In the genomic region with DNA sequence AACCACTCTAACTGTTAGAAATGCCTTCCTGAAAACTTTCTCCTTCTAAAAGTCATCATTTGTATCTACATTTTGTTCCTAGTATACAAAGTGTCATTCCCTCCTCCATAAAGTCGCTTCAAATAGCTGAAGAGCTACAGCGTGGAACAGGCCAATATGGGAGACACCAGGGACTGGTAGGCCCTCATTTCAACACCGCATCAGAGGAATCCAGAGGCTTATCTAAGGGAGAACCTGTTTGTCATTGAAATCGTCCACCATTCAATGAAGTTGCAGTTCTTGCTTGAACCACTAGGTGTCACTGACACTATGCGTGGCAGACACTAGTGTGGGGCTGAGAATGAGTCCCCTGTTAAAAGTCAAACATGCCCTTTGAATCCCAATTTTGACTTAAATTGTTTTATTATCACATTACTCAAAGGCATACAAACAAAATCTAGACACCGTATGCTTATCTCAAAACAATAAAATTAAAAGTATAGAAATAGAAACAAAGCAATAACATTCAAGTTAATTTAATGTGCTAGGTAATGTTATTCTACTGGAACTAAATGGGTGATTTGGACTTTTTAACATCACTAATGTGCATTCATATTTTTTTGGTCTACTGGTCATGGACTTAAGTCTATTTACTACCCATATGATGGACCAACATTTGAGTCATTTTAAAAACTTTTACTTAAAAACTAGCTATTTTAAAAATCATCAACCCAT, we compare ENCODE assay signal across 8 cellular contexts.
DNase-seq lines count a peak whose midpoint lies in the region; ATAC-seq, FAIRE-seq and TF ChIP-seq lines count a peak whose summit lies in the region.

No MANE protein-coding gene starts in this region.

- in situ Hi-C loops in K562 (cut with MboI), result loop anchor here (5.0 kb wide), 2 partner anchors 53 to 173 kb away; no protein-coding TSS in a partner anchor

- intact Hi-C loops in K562 (cut with micrococcal nuclease), result loop anchor here (1.0 to 5.0 kb wide), 2 partner anchors 58 to 119 kb away; no protein-coding TSS in a partner anchor

- ATAC-seq in HG03175 (IDR thresholded peaks at IDR 0.05; ENCODE audit: unreplicated experiment) (peak; percentile 52), K562 (peak; percentile 80), HG03139 (IDR thresholded peaks at IDR 0.05; ENCODE audit: unreplicated experiment) (no peak)

- H2AFZ ChIP-seq in K562 (ENCODE audit: low read depth, low read length) (peak overlapping the region; percentile 84), smooth muscle cell (ENCODE audit: low read depth) (no peak overlapping the region)

- peaks cover 13 to 54% of the 10 kb centered on the region in 2 experiments; a peak in 4 of 5 replicates for H3K4me1 ChIP-seq in K562 (replicated peaks in 1 of 2; ENCODE audit: control insufficient read depth in 2 of 2, insufficient read depth in 2 of 2, low read length in 2 of 2)
- H3K4me1 ChIP-seq in smooth muscle cell (ENCODE audit: low read depth), result no peaks in the 10 kb centered on the region

- TF ChIP-seq CTCF in K562 (IDR thresholded peaks at IDR 0.05 in 2 of 3, conservative IDR thresholded peaks at IDR 0.05 in 1 of 3; ENCODE audit: insufficient read depth in 2 of 3, low read depth in 1 of 3, low read length in 3 of 3) (peak; percentile 80 to 86 (median 85)), smooth muscle cell (IDR thresholded peaks at IDR 0.05; ENCODE audit: borderline replicate concordance, insufficient read depth, poor library complexity, severe bottlenecking) (peak; percentile 87)

- H3K9me3 ChIP-seq in K562 (replicated peaks; ENCODE audit: control insufficient read depth, insufficient read depth, low read depth, low read length) (no peaks in the 10 kb centered on the region), smooth muscle cell (replicated peaks; ENCODE audit: low read depth) (no peaks in the 10 kb centered on the region)

- no peaks in the 10 kb centered on the region for H3K79me2 ChIP-seq in K562 (ENCODE audit: control insufficient read depth, insufficient read depth, low read length)
- no peaks in the 10 kb centered on the region for H3K79me2 ChIP-seq in smooth muscle cell (ENCODE audit: low read depth)

- TF ChIP-seq RAD21 in K562 (CRISPR knock-in tag; conservative IDR thresholded peaks at IDR 0.05 in 1 of 2, IDR thresholded peaks at IDR 0.05 in 1 of 2), result peak; percentile 84 to 88

- H3K4me2 ChIP-seq in K562 (ENCODE audit: insufficient read depth, low read length), result no peak overlapping the region
- H3K4me2 ChIP-seq in smooth muscle cell, result no peak overlapping the region

- H3K4me3 ChIP-seq in K562, result no peak overlapping the region
- H3K4me3 ChIP-seq in smooth muscle cell, result no peak overlapping the region

- WGBS in K562 (ENCODE audit: insufficient coverage, low coverage, missing lambda C conversion rate), result 0% methylated on average over 6 of the region's 6 CpGs
- WGBS in smooth muscle cell (ENCODE audit: low lambda C conversion rate), result 5% methylated on average over 6 of the region's 6 CpGs

- TF ChIP-seq EP300 in K562 (IDR thresholded peaks at IDR 0.05; ENCODE audit: low read length), result no peak

- POLR2A ChIA-PET in K562 (lab: Yijun Ruan, JAX), result interaction anchor here (0.7 kb wide), 1 partner anchor 59 kb away, joined by 3 read pairs; no protein-coding TSS in a partner anchor

- DNase-seq in NCI-H187 (lab: John Stamatoyannopoulos, UW), result peak; percentile 22 to 74
- DNase-seq in NCI-H187 treated with DMSO at 0.1 percent for 48 hours (lab: John Stamatoyannopoulos, UW), result no peak
- DNase-seq in OCI-M1 (lab: John Stamatoyannopoulos, UW), result peak; percentile 96
- DNase-seq in K562 (ENCODE audit: extremely low read depth in 1 of 4, low spot score in 3 of 4), result peak; percentile 61 to 88 (median 66)
- DNase-seq in iPS DF 19.7 (ENCODE audit: low read depth, low spot score), result peak; percentile 56
- DNase-seq in smooth muscle cell (lab: John Stamatoyannopoulos, UW; ENCODE audit: unreplicated experiment), result no peak

- H3K27me3 ChIP-seq in K562 (ENCODE audit: control insufficient read depth in 2 of 2, insufficient read depth in 2 of 2, low read length in 2 of 2) (no peaks in the 10 kb centered on the region), smooth muscle cell (ENCODE audit: low read depth) (no peaks in the 10 kb centered on the region)

- H4K20me1 ChIP-seq in K562 (replicated peaks; ENCODE audit: control insufficient read depth, insufficient read depth, low read length) (no peaks in the 10 kb centered on the region), smooth muscle cell (ENCODE audit: low read depth) (no peaks in the 10 kb centered on the region)

- H3K9me1 ChIP-seq in K562 (ENCODE audit: control insufficient read depth, insufficient read depth, low read length), result no peaks in the 10 kb centered on the region

- H3K36me3 ChIP-seq in K562 (ENCODE audit: control insufficient read depth, insufficient read depth, low read length), result no peaks in the 10 kb centered on the region
- no peaks in the 10 kb centered on the region for H3K36me3 ChIP-seq in smooth muscle cell (ENCODE audit: low read depth)

- H3K9ac ChIP-seq in K562 (ENCODE audit: insufficient read depth in 1 of 2, low read depth in 2 of 2, low read length in 2 of 2), result no peak overlapping the region
- no peak overlapping the region for H3K9ac ChIP-seq in smooth muscle cell (ENCODE audit: low read depth)

- BruUV-seq in K562 (replicated peaks; lab: Mats Ljungman, UMichigan), result no TSS peak

- peak; percentile 96 for FAIRE-seq in K562 (lab: Jason Lieb, UNC)

- H3K27ac ChIP-seq in K562 (ENCODE audit: extremely low read depth, low read depth, low read length) (peak overlapping the region; percentile 13; the same call in 1 of the 3 replicates), smooth muscle cell (ENCODE audit: low read depth) (no peak overlapping the region)

- TF ChIP-seq POLR2A in K562 (conservative IDR thresholded peaks at IDR 0.05), result no peak

- CTCF ChIA-PET in K562 (lab: Yijun Ruan, JAX; ENCODE audit: low intra/inter-chr PET ratio), result interaction anchor here (0.7 to 2.1 kb wide), 3 partner anchors 12 to 173 kb away, joined by 3 to 13 read pairs (median 4); no protein-coding TSS in a partner anchor

- H3F3A ChIP-seq in smooth muscle cell (ENCODE audit: low read depth), result no peaks in the 10 kb centered on the region

TF ChIP-seq in K562, 482 proteins besides CTCF, POLR2A, EP300 and RAD21 (continues in another document):
- TF ChIP-seq KLF1 (tag; IDR thresholded peaks at IDR 0.05) (no peak), ZNF23 (CRISPR knock-in tag; IDR thresholded peaks at IDR 0.05) (no peak), ZBED1 (IDR thresholded peaks at IDR 0.05) (no peak), GATA2 (CRISPR knock-in tag; IDR thresholded peaks at IDR 0.05) (peak; percentile 59), YY1 (IDR thresholded peaks at IDR 0.05; ENCODE audit: borderline replicate concordance in 1 of 3, control insufficient read depth in 1 of 3, extremely low read depth in 1 of 3, insufficient read depth in 3 of 3, insufficient read length in 1 of 3, insufficient replicate concordance in 2 of 3, low read depth in 1 of 3, low read length in 2 of 3) (peak in 1 of 3 experiments; percentile 60), CBFA2T2 (conservative IDR thresholded peaks at IDR 0.05) (peak; percentile 40; the same call in 1 of the 2 replicates), SMAD4 (CRISPR knock-in tag; conservative IDR thresholded peaks at IDR 0.05) (0 out of 2 replicates have a peak, but pooled peaks have one; percentile 37), TAL1 (IDR thresholded peaks at IDR 0.05) (peak; percentile 46; the same call in 1 of the 2 replicates), FOXJ2 (tag; IDR thresholded peaks at IDR 0.05) (no peak), TEAD4 (IDR thresholded peaks at IDR 0.05; ENCODE audit: low read length) (peak; percentile 66; the same call in 1 of the 2 replicates), TEAD4 (CRISPR knock-in tag; IDR thresholded peaks at IDR 0.05; ENCODE audit: borderline replicate concordance) (no peak), CCAR2 (IDR thresholded peaks at IDR 0.05; ENCODE audit: low read depth, low read length) (no peak), L3MBTL2 (IDR thresholded peaks at IDR 0.05) (peak; percentile 29; the same call in 1 of the 2 replicates)
- TF ChIP-seq, protein P1, sequence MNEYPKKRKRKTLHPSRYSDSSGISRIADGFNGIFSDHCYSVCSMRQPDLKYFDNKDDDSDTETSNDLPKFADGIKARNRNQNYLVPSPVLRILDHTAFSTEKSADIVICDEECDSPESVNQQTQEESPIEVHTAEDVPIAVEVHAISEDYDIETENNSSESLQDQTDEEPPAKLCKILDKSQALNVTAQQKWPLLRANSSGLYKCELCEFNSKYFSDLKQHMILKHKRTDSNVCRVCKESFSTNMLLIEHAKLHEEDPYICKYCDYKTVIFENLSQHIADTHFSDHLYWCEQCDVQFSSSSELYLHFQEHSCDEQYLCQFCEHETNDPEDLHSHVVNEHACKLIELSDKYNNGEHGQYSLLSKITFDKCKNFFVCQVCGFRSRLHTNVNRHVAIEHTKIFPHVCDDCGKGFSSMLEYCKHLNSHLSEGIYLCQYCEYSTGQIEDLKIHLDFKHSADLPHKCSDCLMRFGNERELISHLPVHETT (CRISPR knock-in tag; conservative IDR thresholded peaks at IDR 0.05 in 1 of 2, IDR thresholded peaks at IDR 0.05 in 1 of 2), result peak in 1 of 2 experiments; percentile 27; a peak in 1 of 4 replicates
- TF ChIP-seq, protein P2, sequence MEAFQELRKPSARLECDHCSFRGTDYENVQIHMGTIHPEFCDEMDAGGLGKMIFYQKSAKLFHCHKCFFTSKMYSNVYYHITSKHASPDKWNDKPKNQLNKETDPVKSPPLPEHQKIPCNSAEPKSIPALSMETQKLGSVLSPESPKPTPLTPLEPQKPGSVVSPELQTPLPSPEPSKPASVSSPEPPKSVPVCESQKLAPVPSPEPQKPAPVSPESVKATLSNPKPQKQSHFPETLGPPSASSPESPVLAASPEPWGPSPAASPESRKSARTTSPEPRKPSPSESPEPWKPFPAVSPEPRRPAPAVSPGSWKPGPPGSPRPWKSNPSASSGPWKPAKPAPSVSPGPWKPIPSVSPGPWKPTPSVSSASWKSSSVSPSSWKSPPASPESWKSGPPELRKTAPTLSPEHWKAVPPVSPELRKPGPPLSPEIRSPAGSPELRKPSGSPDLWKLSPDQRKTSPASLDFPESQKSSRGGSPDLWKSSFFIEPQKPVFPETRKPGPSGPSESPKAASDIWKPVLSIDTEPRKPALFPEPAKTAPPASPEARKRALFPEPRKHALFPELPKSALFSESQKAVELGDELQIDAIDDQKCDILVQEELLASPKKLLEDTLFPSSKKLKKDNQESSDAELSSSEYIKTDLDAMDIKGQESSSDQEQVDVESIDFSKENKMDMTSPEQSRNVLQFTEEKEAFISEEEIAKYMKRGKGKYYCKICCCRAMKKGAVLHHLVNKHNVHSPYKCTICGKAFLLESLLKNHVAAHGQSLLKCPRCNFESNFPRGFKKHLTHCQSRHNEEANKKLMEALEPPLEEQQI (IDR thresholded peaks at IDR 0.05), result 0 out of 2 replicates have a peak, but pooled peaks have one; percentile 25

Comparison
In these comparisons a context has a peak if more than half of its experiments do, and no peak if none do; other contexts are left out.
1. DNase-seq: peak in NCI-H187 (2 of 2), OCI-M1 (single experiment), K562 (4 of 4) and iPS DF 19.7 (single experiment); none in NCI-H187 treated with DMSO at 0.1 percent for 48 hours (single experiment) and smooth muscle cell (single experiment).